13 cellular contexts compared by ENCODE assay signal in the genomic region with DNA sequence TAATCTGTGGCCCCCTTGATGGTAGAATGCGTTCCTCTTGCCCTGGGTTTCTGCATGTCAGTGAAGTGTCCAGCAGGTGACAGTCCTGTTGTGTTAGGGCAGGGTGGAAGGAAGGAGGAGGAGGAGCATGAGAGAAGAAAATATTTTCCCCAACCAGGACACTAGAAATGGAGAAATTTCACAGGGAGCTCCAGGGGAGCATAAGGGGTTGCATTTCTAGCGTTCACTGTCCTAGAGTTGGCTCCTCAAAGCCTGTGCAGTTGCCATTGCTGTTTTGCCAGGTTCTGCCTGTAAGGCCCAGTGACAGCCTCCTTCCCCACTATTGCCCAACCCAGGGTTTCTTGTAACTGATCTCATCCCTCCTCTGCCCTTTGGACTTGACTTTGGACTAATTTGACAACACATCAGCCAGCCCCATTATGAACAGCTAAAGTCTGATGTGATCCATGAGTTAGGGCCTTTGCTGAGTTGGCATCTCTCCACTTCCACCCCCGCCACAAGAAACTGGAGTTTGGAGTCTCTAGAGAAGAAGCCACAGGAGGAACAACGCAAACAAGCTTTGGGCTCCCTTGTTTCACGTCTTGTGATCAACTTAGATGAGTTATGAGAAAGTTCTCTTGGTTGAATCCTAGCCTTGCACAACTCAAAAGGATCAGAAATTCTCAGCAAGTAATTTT. TPM values are rescaled to one million over a fixed set of nuclear protein-coding genes. Genes with fewer than 3 reads are reported as not detected.
DNase-seq lines count a peak whose midpoint lies in the region; ATAC-seq and TF ChIP-seq lines count a peak whose summit lies in the region.
"Had no signal": no experiment of that assay in that cellular context is flagged by ENCODE, and none has a peak within 500 bp of the region (broad histone marks: within the 10 kb centered on the region; RNA-seq: fewer than 3 reads in every experiment).

No MANE protein-coding gene starts in this region.

- no CpG with 5 or more reads among the region's 5 CpGs for WGBS in mesendoderm (ENCODE audit: extremely low coverage, insufficient coverage, low lambda C conversion rate)
- 75 to 88% methylated on average over 5 of the region's 5 CpGs for WGBS in upper lobe of left lung, 2 donors

- TF ChIP-seq POLR2A in Peyer's patch (IDR thresholded peaks at IDR 0.05): peak in 1 of 2 donors; percentile 35
- no peak for TF ChIP-seq POLR2A in upper lobe of left lung (IDR thresholded peaks at IDR 0.05)

- no peak overlapping the region for H3K4me2 ChIP-seq in mesendoderm (ENCODE audit: low read length)

- H2BK15ac ChIP-seq in mesendoderm (replicated peaks; ENCODE audit: low read depth): no peak overlapping the region

- H3K36me3 ChIP-seq in Peyer's patch (no peaks in the 10 kb centered on the region), mesendoderm (ENCODE audit: control insufficient read depth, insufficient read depth, low read length) (no peaks in the 10 kb centered on the region), upper lobe of left lung (no peaks in the 10 kb centered on the region)
- H3K36me3 ChIP-seq: thoracic aorta had no signal

- H3K4me1 ChIP-seq in Peyer's patch (peaks cover 0 to 9% (median 2%) of the 10 kb centered on the region in 4 donors), mesendoderm (ENCODE audit: control insufficient read depth, low read depth, low read length) (no peaks in the 10 kb centered on the region), upper lobe of left lung (peaks cover 0 to 7% (median 0%) of the 10 kb centered on the region in 4 donors)

- no peaks in the 10 kb centered on the region for H3K79me2 ChIP-seq in mesendoderm (ENCODE audit: control insufficient read depth, insufficient read depth, low read length)

- H3K23ac ChIP-seq in mesendoderm (ENCODE audit: low read length): no peak overlapping the region

- no peaks in the 10 kb centered on the region for H3K27me3 ChIP-seq in Peyer's patch
- H3K27me3 ChIP-seq in mesendoderm (ENCODE audit: insufficient read depth, low read length, poor library complexity): no peaks in the 10 kb centered on the region
- no peaks in the 10 kb centered on the region for H3K27me3 ChIP-seq in upper lobe of left lung

- H2AK5ac ChIP-seq in mesendoderm (ENCODE audit: low read length): no peak overlapping the region

- ATAC-seq in upper lobe of left lung (ENCODE audit: low FRiP score in 2 of 2): peak; percentile 69 to 78
- ATAC-seq: activated T-cell treated with anti-CD3 and anti-CD28 coated beads, Interleukin-2, amount 50 U/mL, for 72 hours had no signal

- H3K56ac ChIP-seq in mesendoderm (ENCODE audit: low read length): no peak overlapping the region

- TF ChIP-seq CTCF in Peyer's patch (IDR thresholded peaks at IDR 0.05): peak in 4 of 6 experiments; percentile 21 to 69 (median 66)
- TF ChIP-seq CTCF in upper lobe of left lung (IDR thresholded peaks at IDR 0.05): no peak

- no peak overlapping the region for H3K9ac ChIP-seq in mesendoderm (ENCODE audit: low read length)

- no peak overlapping the region for H3K18ac ChIP-seq in mesendoderm (ENCODE audit: low read length)

- DNase-seq in Peyer's patch (peak in 2 of 3 donors; percentile 67 to 89), fibroblast of peridontal ligament (ENCODE audit: extremely low read depth) (peak; percentile 56), mesendoderm (peak; percentile 9), upper lobe of left lung (no peak), NCI-H82 (lab: John Stamatoyannopoulos, UW) (no peak), superior temporal gyrus (ENCODE audit: extremely low spot score) (no peak), AML-193 (lab: John Stamatoyannopoulos, UW) (no peak)
- DNase-seq: activated B cell treated with CpG ODN at 0.5 μM for 24 hours; activated T-cell treated with anti-CD3 and anti-CD28 coated beads, Interleukin-2, amount 50 U/mL, for 72 hours; caudate nucleus; NCI-H2227 treated with DMSO at 0.1 percent for 48 hours; stimulated activated CD4-positive, alpha-beta T cell treated with anti-CD3 and anti-CD28 coated beads, Interleukin-4, amount 100 ng/mL, for 24 hours had no signal

- H3K4me3 ChIP-seq in Peyer's patch: no peak overlapping the region
- no peak overlapping the region for H3K4me3 ChIP-seq in mesendoderm (ENCODE audit: low read length)
- H3K4me3 ChIP-seq in upper lobe of left lung: no peak overlapping the region
- H3K4me3 ChIP-seq: thoracic aorta had no signal

- no peak overlapping the region for H2BK120ac ChIP-seq in mesendoderm (ENCODE audit: low read depth, low read length)

- H4K5ac ChIP-seq in mesendoderm (ENCODE audit: low read length): no peak overlapping the region

- H3K27ac ChIP-seq in Peyer's patch: peak overlapping the region in 3 of 4 donors; percentile 49 to 90 (median 79)
- H3K27ac ChIP-seq in mesendoderm (ENCODE audit: low read depth, low read length): no peak overlapping the region
- peak overlapping the region; percentile 4 to 56 (median 52) for H3K27ac ChIP-seq in upper lobe of left lung

- no peaks in the 10 kb centered on the region for H3K79me1 ChIP-seq in mesendoderm (ENCODE audit: low read length)

- no peak overlapping the region for H2BK5ac ChIP-seq in mesendoderm (ENCODE audit: low read length)

- no peak overlapping the region for H3K4ac ChIP-seq in mesendoderm (ENCODE audit: low read depth, low read length)

- H3K9me3 ChIP-seq in Peyer's patch (no peaks in the 10 kb centered on the region), upper lobe of left lung (no peaks in the 10 kb centered on the region)
- H3K9me3 ChIP-seq: thoracic aorta had no signal

- H4K8ac ChIP-seq in mesendoderm (ENCODE audit: low read depth, low read length): no peak overlapping the region

- TF ChIP-seq EP300 in upper lobe of left lung (IDR thresholded peaks at IDR 0.05): no peak

RNA-seq across cellular contexts. Expression of a gene that starts 14.0 kb away (rescaled TPM):
- total RNA-seq in Peyer's patch (10 to 100 TPM in 1 of 4 donors, 1 to 10 TPM in 3; 3.3 to 10.7 (median 4.7) TPM), upper lobe of left lung (10 to 100 TPM; 11.7 to 23.3 (median 15.4) TPM)
- polyA plus RNA-seq in mesendoderm (2013, experiment 1 of 2): 2.5 TPM
- 2.2 TPM for polyA plus RNA-seq in mesendoderm (2013, experiment 2 of 2)

Comparison
In these comparisons a context has a peak if more than half of its experiments do, and no peak if none do; other contexts are left out.
1. DNase-seq: peak in Peyer's patch (2 of 3), fibroblast of peridontal ligament (single experiment) and mesendoderm (single experiment); none in upper lobe of left lung (0 of 2), NCI-H82 (single experiment), superior temporal gyrus (single experiment) and AML-193 (0 of 2).
2. CTCF ChIP-seq: peak in Peyer's patch (4 of 6); none in upper lobe of left lung (0 of 6).